ENCODE assay signal across 1 cellular context in the genomic region with DNA sequence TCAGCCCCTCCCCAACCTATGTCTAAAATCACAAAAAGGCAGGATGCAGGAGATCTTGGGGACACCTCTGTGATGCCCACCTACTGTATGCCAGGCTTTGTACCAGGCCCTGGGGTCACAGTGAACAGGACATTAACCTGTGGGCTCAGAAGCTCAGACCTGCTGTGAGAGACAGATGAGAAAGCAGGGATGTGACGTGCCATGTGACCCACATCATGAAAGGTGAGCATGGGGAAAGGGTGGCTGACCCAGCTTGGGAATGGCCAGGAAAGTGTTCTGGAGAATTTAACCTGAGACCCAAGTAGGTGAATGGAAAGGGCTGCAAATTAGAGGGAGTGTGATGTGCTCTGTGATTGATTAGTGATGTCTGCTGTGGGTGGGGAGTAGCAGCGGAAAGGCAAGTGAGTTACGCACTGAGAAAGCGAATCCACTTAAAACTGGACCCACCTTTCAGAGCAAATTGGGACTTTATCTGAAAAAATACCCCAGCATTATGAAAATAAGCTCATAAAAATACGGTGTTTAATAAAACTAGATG.
TF ChIP-seq lines count a peak whose summit lies in the region.

No MANE protein-coding gene starts in this region.

TF ChIP-seq in K562, 482 proteins besides CTCF, POLR2A, EP300 and RAD21 (continued from another document):
- TF ChIP-seq, protein P1, sequence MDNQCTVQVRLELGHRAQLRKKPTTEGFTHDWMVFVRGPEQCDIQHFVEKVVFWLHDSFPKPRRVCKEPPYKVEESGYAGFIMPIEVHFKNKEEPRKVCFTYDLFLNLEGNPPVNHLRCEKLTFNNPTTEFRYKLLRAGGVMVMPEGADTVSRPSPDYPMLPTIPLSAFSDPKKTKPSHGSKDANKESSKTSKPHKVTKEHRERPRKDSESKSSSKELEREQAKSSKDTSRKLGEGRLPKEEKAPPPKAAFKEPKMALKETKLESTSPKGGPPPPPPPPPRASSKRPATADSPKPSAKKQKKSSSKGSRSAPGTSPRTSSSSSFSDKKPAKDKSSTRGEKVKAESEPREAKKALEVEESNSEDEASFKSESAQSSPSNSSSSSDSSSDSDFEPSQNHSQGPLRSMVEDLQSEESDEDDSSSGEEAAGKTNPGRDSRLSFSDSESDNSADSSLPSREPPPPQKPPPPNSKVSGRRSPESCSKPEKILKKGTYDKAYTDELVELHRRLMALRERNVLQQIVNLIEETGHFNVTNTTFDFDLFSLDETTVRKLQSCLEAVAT (IDR thresholded peaks at IDR 0.05), result peak in 1 of 2 experiments; percentile 96; a peak in 2 of 4 replicates
- no peak for TF ChIP-seq EZH2 (IDR thresholded peaks at IDR 0.05; ENCODE audit: borderline replicate concordance, low read depth, low read length)
- TF ChIP-seq KHSRP (IDR thresholded peaks at IDR 0.05), result no peak
- no peak for TF ChIP-seq SRSF3 (IDR thresholded peaks at IDR 0.05; ENCODE audit: insufficient read depth, low read length)
- no peak for TF ChIP-seq ZNF282 (CRISPR knock-in tag; IDR thresholded peaks at IDR 0.05)
- TF ChIP-seq JUNB (CRISPR knock-in tag; conservative IDR thresholded peaks at IDR 0.05), result no peak
